ENCODE assay signal across 36 cellular contexts in the genomic region with DNA sequence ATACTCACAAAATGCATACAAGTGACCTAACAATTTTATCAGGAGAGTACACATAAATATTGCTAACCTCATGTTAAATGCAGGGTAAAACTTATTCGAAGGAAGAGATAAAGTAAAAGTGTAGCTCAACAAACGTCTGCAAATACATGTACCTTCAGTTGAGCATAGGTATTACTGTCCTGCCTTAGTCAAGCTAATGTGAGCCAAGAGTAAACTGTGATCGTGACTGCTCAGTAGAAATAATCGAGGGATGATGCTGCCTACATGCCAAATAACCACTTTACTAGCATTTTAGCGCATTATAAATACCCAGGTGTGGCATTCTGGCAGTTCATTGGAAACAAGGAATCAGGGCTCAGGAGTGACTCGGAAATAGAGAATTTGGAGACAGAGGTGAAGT.
"Had no signal": no experiment of that assay in that cellular context is flagged by ENCODE, and none has a peak within 500 bp of the region (broad histone marks: within the 10 kb centered on the region; RNA-seq: fewer than 3 reads in every experiment).

No MANE protein-coding gene starts in this region.

- H3K9me3 Mint-ChIP-seq: activated CD4-positive, alpha-beta memory T cell treated with anti-CD3 and anti-CD28 coated beads for 36 hours; activated CD4-positive, alpha-beta T cell treated with anti-CD3 and anti-CD28 coated beads, Interleukin-2, amount 10 ng/mL, durations not matched to agents 7 days and 5 days; activated CD8-positive, alpha-beta T cell treated with anti-CD3 and anti-CD28 coated beads for 36 hours; activated naive CD4-positive, alpha-beta T cell treated with anti-CD3 and anti-CD28 coated beads for 36 hours; activated naive CD8-positive, alpha-beta T cell treated with anti-CD3 and anti-CD28 coated beads for 36 hours; activated T-cell treated with anti-CD3 and anti-CD28 coated beads, Interleukin-2, amount 50 U/mL, for 4 hours; activated T-cell treated with anti-CD3 and anti-CD28 coated beads, Interleukin-2, amount 50 U/mL, for 72 hours; activated T-helper 1 cell treated with anti-CD3 and anti-CD28 coated beads, Interleukin-12 subunit alpha, Interleukin-12 subunit beta, Interleukin-2, Interleukin-4 antibody, amounts not matched to agents 30 ng/mL and 10 ng/mL and 1 ng/mL, durations not matched to agents 14 hours and 24 hours and 36 hours; activated T-helper 17 cell treated with anti-CD3 and anti-CD28 coated beads, Interleukin-2, amount 50 U/mL, for 72 hours; T-helper 1 cell treated with Interleukin-12 subunit alpha and Interleukin-12 subunit beta and Interleukin-4 antibody, amounts not matched to agents 30 μg/mL and 1 μg/mL, for 36 hours; T-helper 2 cell treated with Interferon-gamma antibody and Interleukin-4, amounts not matched to agents 5 μg/mL and 100 μg/mL, for 36 hours had no signal

- H3K4me3 ChIP-seq: adrenal gland, body of pancreas, breast epithelium had no signal

- H3K4me1 Mint-ChIP-seq: activated CD4-positive, alpha-beta T cell treated with anti-CD3 and anti-CD28 coated beads for 36 hours; activated CD4-positive, alpha-beta T cell treated with anti-CD3 and anti-CD28 coated beads, Interleukin-2, amount 10 ng/mL, durations not matched to agents 7 days and 5 days; activated naive CD8-positive, alpha-beta T cell treated with anti-CD3 and anti-CD28 coated beads for 36 hours; activated T-helper 17 cell treated with anti-CD3 and anti-CD28 coated beads, Interleukin-2, amount 50 U/mL, for 72 hours; WTC11 had no signal

- ATAC-seq: activated CD4-positive, alpha-beta T cell treated with anti-CD3 and anti-CD28 coated beads for 36 hours; activated CD4-positive, CD25-positive, alpha-beta regulatory T cell treated with anti-CD3 and anti-CD28 coated beads, Interleukin-2, amount 50 U/mL, for 24 hours; activated CD8-positive, alpha-beta T cell treated with anti-CD3 and anti-CD28 coated beads for 36 hours; activated naive CD4-positive, alpha-beta T cell treated with anti-CD3 and anti-CD28 coated beads, Interleukin-2, amount 50 U/mL, for 72 hours; activated T-cell treated with anti-CD3 and anti-CD28 coated beads, Interleukin-2, amount 50 U/mL, for 4 hours; activated T-cell treated with anti-CD3 and anti-CD28 coated beads, Interleukin-2, amount 50 U/mL, for 72 hours; activated T-helper 17 cell treated with anti-CD3 and anti-CD28 coated beads, Interleukin-2, amount 50 U/mL, for 72 hours; body of pancreas; WTC11 had no signal

- H3K27ac Mint-ChIP-seq: activated CD4-positive, alpha-beta memory T cell treated with anti-CD3 and anti-CD28 coated beads for 36 hours; activated CD4-positive, alpha-beta T cell treated with anti-CD3 and anti-CD28 coated beads for 36 hours; activated CD4-positive, alpha-beta T cell treated with anti-CD3 and anti-CD28 coated beads, Interleukin-2, amount 10 ng/mL, durations not matched to agents 7 days and 5 days; activated CD8-positive, alpha-beta T cell treated with anti-CD3 and anti-CD28 coated beads for 36 hours; activated naive CD4-positive, alpha-beta T cell treated with anti-CD3 and anti-CD28 coated beads for 36 hours; activated naive CD4-positive, alpha-beta T cell treated with anti-CD3 and anti-CD28 coated beads, Interleukin-2, amount 50 U/mL, for 72 hours; activated naive CD8-positive, alpha-beta T cell treated with anti-CD3 and anti-CD28 coated beads for 36 hours; activated T-cell treated with anti-CD3 and anti-CD28 coated beads, Interleukin-2, amount 50 U/mL, for 72 hours; activated T-helper 1 cell treated with anti-CD3 and anti-CD28 coated beads, Interleukin-12 subunit alpha, Interleukin-12 subunit beta, Interleukin-2, Interleukin-4 antibody, amounts not matched to agents 30 ng/mL and 10 ng/mL and 1 ng/mL, durations not matched to agents 14 hours and 24 hours and 36 hours; activated T-helper 17 cell treated with anti-CD3 and anti-CD28 coated beads, Interleukin-2, amount 50 U/mL, for 72 hours; T-helper 1 cell treated with Interleukin-12 subunit alpha and Interleukin-12 subunit beta and Interleukin-4 antibody, amounts not matched to agents 30 μg/mL and 1 μg/mL, for 36 hours; T-helper 2 cell treated with Interferon-gamma antibody and Interleukin-4, amounts not matched to agents 5 μg/mL and 100 μg/mL, for 36 hours; WTC11 had no signal

- H3K27me3 Mint-ChIP-seq: activated CD4-positive, alpha-beta memory T cell treated with anti-CD3 and anti-CD28 coated beads for 36 hours; activated CD4-positive, alpha-beta T cell treated with anti-CD3 and anti-CD28 coated beads, Interleukin-2, amount 10 ng/mL, durations not matched to agents 7 days and 5 days; activated CD8-positive, alpha-beta T cell treated with anti-CD3 and anti-CD28 coated beads for 36 hours; activated naive CD8-positive, alpha-beta T cell treated with anti-CD3 and anti-CD28 coated beads for 36 hours; activated T-helper 17 cell treated with anti-CD3 and anti-CD28 coated beads, Interleukin-2, amount 50 U/mL, for 72 hours had no signal

- DNase-seq: activated CD4-positive, alpha-beta memory T cell treated with anti-CD3 and anti-CD28 coated beads for 36 hours; activated CD4-positive, alpha-beta T cell treated with anti-CD3 and anti-CD28 coated beads for 1 hour; activated CD4-positive, alpha-beta T cell treated with anti-CD3 and anti-CD28 coated beads for 36 hours; activated CD4-positive, alpha-beta T cell treated with anti-CD3 and anti-CD28 coated beads for 48 hours; activated CD4-positive, alpha-beta T cell treated with anti-CD3 and anti-CD28 coated beads, Interleukin-2, amount 10 ng/mL, durations not matched to agents 7 days and 5 days; activated CD4-positive, CD25-positive, alpha-beta regulatory T cell; activated CD8-positive, alpha-beta memory T cell treated with anti-CD3 and anti-CD28 coated beads, Interleukin-2, amount 50 U/mL, for 4 hours; activated CD8-positive, alpha-beta T cell treated with anti-CD3 and anti-CD28 coated beads for 36 hours; activated effector memory CD4-positive, alpha-beta T cell treated with anti-CD3 and anti-CD28 coated beads, Interleukin-2, amount 50 U/mL, for 16 hours; activated gamma-delta T cell treated with Interleukin-2 at 50 U/mL for 16 hours; activated naive CD4-positive, alpha-beta T cell; activated naive CD4-positive, alpha-beta T cell treated with anti-CD3 and anti-CD28 coated beads for 36 hours; activated naive CD4-positive, alpha-beta T cell treated with anti-CD3 and anti-CD28 coated beads, Interleukin-2, amount 50 U/mL, for 16 hours; activated naive CD8-positive, alpha-beta T cell treated with anti-CD3 and anti-CD28 coated beads for 36 hours; activated T-cell treated with anti-CD3 and anti-CD28 coated beads for 4 hours; activated T-cell treated with anti-CD3 and anti-CD28 coated beads, Interleukin-2, amount 50 U/mL, for 1 hour; activated T-cell treated with anti-CD3 and anti-CD28 coated beads, Interleukin-2, amount 50 U/mL, for 4 hours; activated T-cell treated with anti-CD3 and anti-CD28 coated beads, Interleukin-2, amount 50 U/mL, for 72 hours; adrenal gland; amniotic stem cell; aorta; body of pancreas; brain microvascular endothelial cell; central memory CD4-positive, alpha-beta T cell; T-helper 2 cell; T-helper 9 cell had no signal

- H3K4me3 Mint-ChIP-seq: activated CD4-positive, alpha-beta memory T cell treated with anti-CD3 and anti-CD28 coated beads for 36 hours; activated CD4-positive, alpha-beta T cell treated with anti-CD3 and anti-CD28 coated beads for 36 hours; activated CD4-positive, alpha-beta T cell treated with anti-CD3 and anti-CD28 coated beads, Interleukin-2, amount 10 ng/mL, durations not matched to agents 7 days and 5 days; activated CD8-positive, alpha-beta T cell treated with anti-CD3 and anti-CD28 coated beads for 36 hours; activated naive CD4-positive, alpha-beta T cell treated with anti-CD3 and anti-CD28 coated beads for 36 hours; activated naive CD8-positive, alpha-beta T cell treated with anti-CD3 and anti-CD28 coated beads for 36 hours; activated T-cell treated with anti-CD3 and anti-CD28 coated beads, Interleukin-2, amount 50 U/mL, for 4 hours; activated T-cell treated with anti-CD3 and anti-CD28 coated beads, Interleukin-2, amount 50 U/mL, for 72 hours; activated T-helper 1 cell treated with anti-CD3 and anti-CD28 coated beads, Interleukin-12 subunit alpha, Interleukin-12 subunit beta, Interleukin-2, Interleukin-4 antibody, amounts not matched to agents 30 ng/mL and 10 ng/mL and 1 ng/mL, durations not matched to agents 14 hours and 24 hours and 36 hours; activated T-helper 17 cell treated with anti-CD3 and anti-CD28 coated beads, Interleukin-2, amount 50 U/mL, for 72 hours; T-helper 1 cell treated with Interleukin-12 subunit alpha and Interleukin-12 subunit beta and Interleukin-4 antibody, amounts not matched to agents 30 μg/mL and 1 μg/mL, for 36 hours; T-helper 2 cell treated with Interferon-gamma antibody and Interleukin-4, amounts not matched to agents 5 μg/mL and 100 μg/mL, for 36 hours; WTC11 had no signal

- H3K36me3 ChIP-seq: adrenal gland, brain microvascular endothelial cell, breast epithelium had no signal

- H3K27me3 ChIP-seq: adrenal gland, body of pancreas, brain microvascular endothelial cell, breast epithelium had no signal

- H3K4me1 ChIP-seq: adrenal gland, body of pancreas, breast epithelium had no signal

- H3K36me3 Mint-ChIP-seq: activated CD4-positive, alpha-beta memory T cell treated with anti-CD3 and anti-CD28 coated beads for 36 hours; activated naive CD4-positive, alpha-beta T cell treated with anti-CD3 and anti-CD28 coated beads, Interleukin-2, amount 50 U/mL, for 72 hours; activated naive CD8-positive, alpha-beta T cell treated with anti-CD3 and anti-CD28 coated beads for 36 hours had no signal

- H3K27ac ChIP-seq: adrenal gland, body of pancreas, brain microvascular endothelial cell, breast epithelium, VCaP had no signal

- FAIRE-seq: astrocyte had no signal

- H3K9me3 ChIP-seq: adrenal gland, body of pancreas, breast epithelium had no signal
